ENCODE assay signal across 24 cellular contexts in the genomic region with DNA sequence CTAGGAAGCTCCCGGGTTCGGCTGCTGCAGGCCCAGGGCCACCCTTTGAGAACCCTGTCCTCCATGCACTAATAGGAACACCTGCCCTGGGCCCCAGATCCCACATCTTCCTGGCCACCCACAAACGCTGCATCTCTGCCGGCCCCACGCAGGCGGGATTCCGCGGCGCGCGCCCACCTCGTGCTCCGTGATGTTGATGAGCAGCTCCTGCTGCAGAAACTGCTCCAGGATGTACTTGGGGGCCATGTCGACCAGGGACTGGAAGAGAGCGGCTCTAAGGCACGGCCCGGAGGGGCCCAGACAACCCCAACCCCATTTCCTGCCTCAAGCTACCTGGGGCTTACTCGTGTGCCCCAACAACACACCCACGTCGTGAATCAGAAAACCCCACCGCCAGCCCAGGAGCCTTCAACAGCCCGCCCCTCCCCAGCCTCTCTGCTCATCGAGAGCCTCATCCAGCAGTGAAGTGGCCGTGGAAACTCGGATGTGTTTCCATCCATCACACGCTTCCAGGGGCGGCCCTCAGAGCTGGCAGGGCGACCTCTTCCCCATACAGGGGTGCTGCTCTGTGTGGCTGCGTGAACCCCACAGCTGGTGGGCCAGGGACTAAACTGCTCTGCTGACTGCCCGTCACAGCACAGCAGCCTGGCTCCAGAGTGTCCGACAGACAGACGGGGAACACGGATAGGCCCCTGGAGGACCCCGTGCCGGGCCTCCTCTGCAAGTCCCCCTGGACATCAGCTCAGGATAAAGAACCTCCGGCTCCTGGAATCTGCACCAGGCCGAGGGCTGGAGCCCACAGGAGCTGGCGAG. TPM values are rescaled to one million over a fixed set of nuclear protein-coding genes. Genes with fewer than 3 reads are reported as not detected.
DNase-seq lines count a peak whose midpoint lies in the region; ATAC-seq and TF ChIP-seq lines count a peak whose summit lies in the region.
"Had no signal": no experiment of that assay in that cellular context is flagged by ENCODE, and none has a peak within 500 bp of the region (broad histone marks: within the 10 kb centered on the region; RNA-seq: fewer than 3 reads in every experiment).

No MANE protein-coding gene starts in this region.

- H3K36me3 Mint-ChIP-seq in activated CD4-positive, alpha-beta memory T cell treated with anti-CD3 and anti-CD28 coated beads, Interleukin-2, amount 10 ng/mL, durations not matched to agents 7 days and 5 days (ENCODE audit: low read depth), result peaks cover 36% of the 10 kb centered on the region
- peaks cover 69% of the 10 kb centered on the region for H3K36me3 Mint-ChIP-seq in central memory CD8-positive, alpha-beta T cell (ENCODE audit: insufficient read depth)
- H3K36me3 Mint-ChIP-seq: natural killer cell treated with Interleukin-12 subunit alpha and Interleukin-12 subunit beta and Interleukin-15 and Interleukin-18, amount 100 ng/mL, for 72 hours had no signal

- H3K4me1 Mint-ChIP-seq in activated CD4-positive, alpha-beta memory T cell treated with anti-CD3 and anti-CD28 coated beads, Interleukin-2, amount 10 ng/mL, durations not matched to agents 7 days and 5 days, result peaks cover 53% of the 10 kb centered on the region
- H3K4me1 Mint-ChIP-seq in central memory CD8-positive, alpha-beta T cell, result peaks cover 41% of the 10 kb centered on the region

- H3K4me3 Mint-ChIP-seq in activated CD4-positive, alpha-beta memory T cell treated with anti-CD3 and anti-CD28 coated beads, Interleukin-2, amount 10 ng/mL, durations not matched to agents 7 days and 5 days, result no peak overlapping the region
- H3K4me3 Mint-ChIP-seq in central memory CD8-positive, alpha-beta T cell, result peak overlapping the region; percentile 18
- H3K4me3 Mint-ChIP-seq: activated CD4-positive, alpha-beta T cell treated with anti-CD3 and anti-CD28 coated beads, Interleukin-2, amount 10 ng/mL, durations not matched to agents 24 days and 14 days; activated naive CD4-positive, alpha-beta T cell treated with anti-CD3 and anti-CD28 coated beads, Interleukin-2, amount 50 U/mL, for 24 hours; HFFc6; natural killer cell treated with Interleukin-12 subunit alpha and Interleukin-12 subunit beta and Interleukin-15 and Interleukin-18, amount 100 ng/mL, for 72 hours had no signal

- no peaks in the 10 kb centered on the region for H3K9me3 Mint-ChIP-seq in activated CD4-positive, alpha-beta memory T cell treated with anti-CD3 and anti-CD28 coated beads, Interleukin-2, amount 10 ng/mL, durations not matched to agents 7 days and 5 days
- H3K9me3 Mint-ChIP-seq in central memory CD8-positive, alpha-beta T cell, result no peaks in the 10 kb centered on the region
- H3K9me3 Mint-ChIP-seq: activated CD4-positive, alpha-beta T cell treated with anti-CD3 and anti-CD28 coated beads, Interleukin-2, amount 10 ng/mL, durations not matched to agents 24 days and 14 days; activated naive CD4-positive, alpha-beta T cell treated with anti-CD3 and anti-CD28 coated beads, Interleukin-2, amount 50 U/mL, for 24 hours; HFFc6; natural killer cell treated with Interleukin-12 subunit alpha and Interleukin-12 subunit beta and Interleukin-15 and Interleukin-18, amount 100 ng/mL, for 72 hours had no signal

- DNase-seq in GM06990 (ENCODE audit: extremely low read depth, insufficient read length) (peak; percentile 17), retina (no peak), nucleus accumbens (lab: John Stamatoyannopoulos, UW) (no peak)
- DNase-seq in activated CD4-positive, alpha-beta memory T cell treated with anti-CD3 and anti-CD28 coated beads, Interleukin-2, amount 10 ng/mL, durations not matched to agents 7 days and 5 days, result no peak
- DNase-seq in central memory CD8-positive, alpha-beta T cell (ENCODE audit: low spot score in 2 of 2), result no peak
- peak; percentile 23 for DNase-seq in stimulated activated naive CD4-positive, alpha-beta T cell treated with Interleukin-2 at 50 U/mL for 16 hours (lab: John Stamatoyannopoulos, UW)
- DNase-seq: activated CD4-positive, alpha-beta T cell treated with anti-CD3 and anti-CD28 coated beads, Interleukin-2, amount 10 ng/mL, durations not matched to agents 24 days and 14 days; Caco-2; cerebellar nuclear complex; erythroblast; foreskin fibroblast; heart right ventricle; HFFc6; midbrain; NCI-H1092 treated with DMSO at 0.1 percent for 48 hours; NCI-H2029 treated with DMSO at 0.1 percent for 48 hours; NCI-H226; NCI-H82; PC-9; SJCRH30; thyroid gland had no signal

- no peak for ATAC-seq in central memory CD8-positive, alpha-beta T cell (replicated peaks; ENCODE audit: extremely low read depth, poor library complexity, severe bottlenecking)
- no peak for ATAC-seq in HG03442 (IDR thresholded peaks at IDR 0.05; ENCODE audit: unreplicated experiment)
- ATAC-seq: heart right ventricle; natural killer cell treated with Interleukin-12 subunit alpha and Interleukin-12 subunit beta and Interleukin-15 and Interleukin-18, amount 100 ng/mL, for 72 hours had no signal

- peaks cover 21% of the 10 kb centered on the region for H3K36me3 ChIP-seq in GM06990 (ENCODE audit: control insufficient read depth, insufficient read depth, low read length)

- CTCF ChIA-PET in activated CD4-positive, alpha-beta memory T cell treated with anti-CD3 and anti-CD28 coated beads, Interleukin-2, amount 10 ng/mL, durations not matched to agents 7 days and 5 days (lab: Charles Lee), result interaction anchor here (1.2 to 2.0 kb wide), 2 partner anchors 24 to 26 kb away, joined by 3 to 6 read pairs; partner anchors contain the start of gene ARHGAP45

- TF ChIP-seq CTCF in GM06990 (IDR thresholded peaks at IDR 0.05; ENCODE audit: insufficient read depth, low read length, poor library complexity, severe bottlenecking), result no peak

- no peak overlapping the region for H3K4me3 ChIP-seq in GM06990 (replicated peaks; ENCODE audit: low read depth, low read length)
- H3K4me3 ChIP-seq: heart right ventricle, PC-9, SJCRH30, thyroid gland had no signal

- H3K27me3 Mint-ChIP-seq in activated CD4-positive, alpha-beta memory T cell treated with anti-CD3 and anti-CD28 coated beads, Interleukin-2, amount 10 ng/mL, durations not matched to agents 7 days and 5 days, result no peaks in the 10 kb centered on the region
- no peaks in the 10 kb centered on the region for H3K27me3 Mint-ChIP-seq in central memory CD8-positive, alpha-beta T cell
- H3K27me3 Mint-ChIP-seq: activated CD4-positive, alpha-beta T cell treated with anti-CD3 and anti-CD28 coated beads, Interleukin-2, amount 10 ng/mL, durations not matched to agents 24 days and 14 days; activated naive CD4-positive, alpha-beta T cell treated with anti-CD3 and anti-CD28 coated beads, Interleukin-2, amount 50 U/mL, for 24 hours; natural killer cell treated with Interleukin-12 subunit alpha and Interleukin-12 subunit beta and Interleukin-15 and Interleukin-18, amount 100 ng/mL, for 72 hours had no signal

- no peaks in the 10 kb centered on the region for H3K27me3 ChIP-seq in GM06990 (replicated peaks; ENCODE audit: control insufficient read depth, insufficient read depth, low read length)
- H3K27me3 ChIP-seq: heart right ventricle, SJCRH30, thyroid gland had no signal

- peak overlapping the region; percentile 26 for H3K27ac Mint-ChIP-seq in activated CD4-positive, alpha-beta memory T cell treated with anti-CD3 and anti-CD28 coated beads, Interleukin-2, amount 10 ng/mL, durations not matched to agents 7 days and 5 days
- H3K27ac Mint-ChIP-seq in central memory CD8-positive, alpha-beta T cell (ENCODE audit: low read depth), result no peak overlapping the region
- H3K27ac Mint-ChIP-seq: activated CD4-positive, alpha-beta T cell treated with anti-CD3 and anti-CD28 coated beads, Interleukin-2, amount 10 ng/mL, durations not matched to agents 24 days and 14 days; activated naive CD4-positive, alpha-beta T cell treated with anti-CD3 and anti-CD28 coated beads, Interleukin-2, amount 50 U/mL, for 24 hours; HFFc6; natural killer cell treated with Interleukin-12 subunit alpha and Interleukin-12 subunit beta and Interleukin-15 and Interleukin-18, amount 100 ng/mL, for 72 hours had no signal

- POLR2A ChIA-PET in activated CD4-positive, alpha-beta memory T cell treated with anti-CD3 and anti-CD28 coated beads, Interleukin-2, amount 10 ng/mL, durations not matched to agents 7 days and 5 days (lab: Charles Lee), result interaction anchor here (0.7 to 17.5 kb wide), 8 partner anchors 14 to 183 kb away, joined by 3 to 334 read pairs (median 4); partner anchors contain the start of genes ARHGAP45, CIRBP, GPX4 and RNU6-2

RNA-seq across cellular contexts. Expression of gene POLR2E, which starts 4.2 kb away (rescaled TPM):
- total RNA-seq in activated CD4-positive, alpha-beta memory T cell treated with anti-CD3 and anti-CD28 coated beads, Interleukin-2, amount 10 ng/mL, durations not matched to agents 7 days and 5 days, result 100 to 1,000 TPM; 116 to 120 TPM

RNA-seq across cellular contexts. Expression of gene GPX4, which starts 12.9 kb away (rescaled TPM):
- total RNA-seq in activated CD4-positive, alpha-beta memory T cell treated with anti-CD3 and anti-CD28 coated beads, Interleukin-2, amount 10 ng/mL, durations not matched to agents 7 days and 5 days, result 100 to 1,000 TPM; 141 to 148 TPM

RNA-seq across cellular contexts. Expression of gene ARHGAP45, which starts 24.0 kb away (rescaled TPM):
- total RNA-seq in activated CD4-positive, alpha-beta memory T cell treated with anti-CD3 and anti-CD28 coated beads, Interleukin-2, amount 10 ng/mL, durations not matched to agents 7 days and 5 days, result 100 to 1,000 TPM; 419 to 437 TPM

RNA-seq across cellular contexts. Expression of gene ABCA7, which starts 51.0 kb away (rescaled TPM):
- 10 to 100 TPM; 92.7 to 95.1 TPM for total RNA-seq in activated CD4-positive, alpha-beta memory T cell treated with anti-CD3 and anti-CD28 coated beads, Interleukin-2, amount 10 ng/mL, durations not matched to agents 7 days and 5 days

Comparison
In these comparisons a context has a peak if more than half of its experiments do, and no peak if none do; other contexts are left out.
1. DNase-seq: peak in GM06990 (single experiment) and stimulated activated naive CD4-positive, alpha-beta T cell treated with Interleukin-2 at 50 U/mL for 16 hours (single experiment); none in activated CD4-positive, alpha-beta memory T cell treated with anti-CD3 and anti-CD28 coated beads, Interleukin-2, amount 10 ng/mL, durations not matched to agents 7 days and 5 days (single experiment), central memory CD8-positive, alpha-beta T cell (0 of 2), retina (single experiment) and nucleus accumbens (0 of 56).